Comparison of ENCODE assay signal across 1 cellular context in the genomic region with DNA sequence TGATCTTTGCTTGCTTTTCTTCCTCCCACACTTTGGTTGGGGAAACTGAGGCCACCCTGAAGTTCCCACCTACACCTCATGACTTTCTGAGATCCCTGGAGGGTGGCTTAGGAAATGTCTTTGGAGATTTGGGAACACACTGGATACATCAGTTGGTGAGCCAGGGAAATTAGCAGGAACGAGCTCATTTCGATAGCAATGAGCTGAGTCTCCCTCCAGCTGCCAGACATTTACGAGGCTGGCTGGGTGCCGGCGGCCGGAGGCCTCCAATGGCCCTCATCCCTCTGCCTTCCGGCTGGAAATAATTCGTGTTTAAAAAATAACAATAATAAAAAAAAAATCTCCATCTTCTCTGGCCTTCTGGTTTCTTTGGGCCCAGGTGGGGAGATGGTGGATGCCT.
TF ChIP-seq lines count a peak whose summit lies in the region.

No MANE protein-coding gene starts in this region.

TF ChIP-seq in endothelial cell of umbilical vein, 7 proteins besides CTCF, POLR2A, EP300 and RAD21:
- TF ChIP-seq EZH2 (IDR thresholded peaks at IDR 0.05; ENCODE audit: borderline replicate concordance, low read depth, low read length, severe bottlenecking) (no peak), JUN (IDR thresholded peaks at IDR 0.05; ENCODE audit: borderline replicate concordance, insufficient read depth, insufficient read length, low read depth) (no peak), GATA2 (IDR thresholded peaks at IDR 0.05; ENCODE audit: insufficient read depth, insufficient read length, low read depth, low read length) (no peak), POLR2AphosphoS5 (IDR thresholded peaks at IDR 0.05; ENCODE audit: insufficient read depth, low read depth, low read length) (no peak), FOS (IDR thresholded peaks at IDR 0.05; ENCODE audit: borderline replicate concordance, insufficient read depth, low read length) (no peak), MYC (IDR thresholded peaks at IDR 0.05; ENCODE audit: low read depth, low read length) (no peak)
- TF ChIP-seq, protein P1, sequence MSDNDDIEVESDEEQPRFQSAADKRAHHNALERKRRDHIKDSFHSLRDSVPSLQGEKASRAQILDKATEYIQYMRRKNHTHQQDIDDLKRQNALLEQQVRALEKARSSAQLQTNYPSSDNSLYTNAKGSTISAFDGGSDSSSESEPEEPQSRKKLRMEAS (IDR thresholded peaks at IDR 0.05; ENCODE audit: insufficient read depth, insufficient read length): no peak
